2 cellular contexts compared by ENCODE assay signal in the genomic region with DNA sequence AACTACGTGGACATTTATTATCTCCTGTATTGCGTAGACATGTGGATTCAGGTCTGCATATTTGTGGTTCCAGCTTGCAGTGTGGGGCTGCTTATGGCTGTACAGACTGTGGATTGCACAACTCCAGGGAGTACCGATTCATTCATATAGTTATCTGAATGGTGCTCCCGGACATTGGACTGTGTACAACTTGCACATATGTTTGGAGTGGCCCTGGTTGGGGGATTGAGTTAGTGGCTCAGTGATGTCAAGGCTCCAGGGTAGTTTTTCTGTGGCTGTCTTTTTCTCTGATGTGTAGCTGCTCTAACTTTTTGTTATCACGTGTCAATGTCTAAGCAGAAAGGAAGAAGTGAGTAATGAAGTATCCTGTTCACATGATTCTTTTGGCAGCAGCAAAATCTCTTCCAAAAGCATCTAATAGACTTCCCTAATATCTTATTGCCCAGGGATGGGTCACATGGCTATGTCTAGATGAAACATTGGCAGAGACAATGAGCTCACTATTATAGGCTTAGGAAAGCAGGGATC.
TF ChIP-seq lines count a peak whose summit lies in the region.

No MANE protein-coding gene starts in this region.

TF ChIP-seq in K562, 482 proteins besides CTCF, POLR2A, EP300 and RAD21:
- TF ChIP-seq CEBPG (CRISPR knock-in tag; IDR thresholded peaks at IDR 0.05) (no peak), CEBPG (tag; conservative IDR thresholded peaks at IDR 0.05 in 1 of 2, IDR thresholded peaks at IDR 0.05 in 1 of 2) (peak in 1 of 2 experiments; percentile 44; a peak in 2 of 4 replicates), ELF1 (tag; IDR thresholded peaks at IDR 0.05) (no peak), CBX3 (IDR thresholded peaks at IDR 0.05; ENCODE audit: borderline replicate concordance in 1 of 2, low read length in 2 of 2) (no peak), CEBPB (tag; IDR thresholded peaks at IDR 0.05) (peak; percentile 36; the same call in 1 of the 2 replicates), ZNF696 (CRISPR knock-in tag; conservative IDR thresholded peaks at IDR 0.05) (no peak)

TF ChIP-seq in HepG2, 621 proteins besides CTCF, POLR2A, EP300 and RAD21 (continues in another document):
- no peak for TF ChIP-seq ZEB1 (IDR thresholded peaks at IDR 0.05; ENCODE audit: insufficient replicate concordance, low read depth)
- TF ChIP-seq SMC3 (IDR thresholded peaks at IDR 0.05; ENCODE audit: low read length), result peak; percentile 58; the same call in 1 of the 2 replicates
- TF ChIP-seq GZF1 (CRISPR knock-in tag; IDR thresholded peaks at IDR 0.05), result peak; percentile 31; the same call in 1 of the 2 replicates
- TF ChIP-seq HMG20A (CRISPR knock-in tag; IDR thresholded peaks at IDR 0.05; ENCODE audit: borderline replicate concordance), result peak; percentile 65; the same call in 1 of the 2 replicates
- no peak; the same call in 1 of the 2 replicates for TF ChIP-seq POGK (CRISPR knock-in tag; conservative IDR thresholded peaks at IDR 0.05)
- 0 out of 2 replicates have a peak, but pooled peaks have one; percentile 10 for TF ChIP-seq ARID2 (CRISPR knock-in tag; IDR thresholded peaks at IDR 0.05; ENCODE audit: borderline replicate concordance)
- peak; percentile 95 for TF ChIP-seq ZNF644 (CRISPR knock-in tag; IDR thresholded peaks at IDR 0.05; ENCODE audit: low read depth)
- TF ChIP-seq AKAP8 (CRISPR knock-in tag; IDR thresholded peaks at IDR 0.05), result no peak
- peak; percentile 78; the same call in 1 of the 2 replicates for TF ChIP-seq RCOR2 (CRISPR knock-in tag; IDR thresholded peaks at IDR 0.05)
- TF ChIP-seq ZFP62 (CRISPR knock-in tag; IDR thresholded peaks at IDR 0.05), result no peak
- TF ChIP-seq RXRB (CRISPR knock-in tag; IDR thresholded peaks at IDR 0.05; ENCODE audit: borderline replicate concordance), result peak; percentile 68; the same call in 1 of the 2 replicates
- TF ChIP-seq MIER2 (CRISPR knock-in tag; IDR thresholded peaks at IDR 0.05), result 0 out of 2 replicates have a peak, but pooled peaks have one; percentile 39
- TF ChIP-seq ZNF609 (CRISPR knock-in tag; IDR thresholded peaks at IDR 0.05; ENCODE audit: borderline replicate concordance), result peak; percentile 43; the same call in 1 of the 2 replicates
- no peak for TF ChIP-seq ZNF337 (CRISPR knock-in tag; IDR thresholded peaks at IDR 0.05; ENCODE audit: borderline replicate concordance, low read depth)
- TF ChIP-seq HNF1A (IDR thresholded peaks at IDR 0.05; ENCODE audit: low read depth), result no peak
- peak; percentile 60; the same call in 1 of the 2 replicates for TF ChIP-seq HNF1A (CRISPR knock-in tag; IDR thresholded peaks at IDR 0.05; ENCODE audit: borderline replicate concordance)
- TF ChIP-seq, protein P1, sequence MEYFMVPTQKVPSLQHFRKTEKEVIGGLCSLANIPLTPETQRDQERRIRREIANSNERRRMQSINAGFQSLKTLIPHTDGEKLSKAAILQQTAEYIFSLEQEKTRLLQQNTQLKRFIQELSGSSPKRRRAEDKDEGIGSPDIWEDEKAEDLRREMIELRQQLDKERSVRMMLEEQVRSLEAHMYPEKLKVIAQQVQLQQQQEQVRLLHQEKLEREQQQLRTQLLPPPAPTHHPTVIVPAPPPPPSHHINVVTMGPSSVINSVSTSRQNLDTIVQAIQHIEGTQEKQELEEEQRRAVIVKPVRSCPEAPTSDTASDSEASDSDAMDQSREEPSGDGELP (IDR thresholded peaks at IDR 0.05; ENCODE audit: borderline replicate concordance, low read depth), result peak; percentile 90
- TF ChIP-seq, protein P2, sequence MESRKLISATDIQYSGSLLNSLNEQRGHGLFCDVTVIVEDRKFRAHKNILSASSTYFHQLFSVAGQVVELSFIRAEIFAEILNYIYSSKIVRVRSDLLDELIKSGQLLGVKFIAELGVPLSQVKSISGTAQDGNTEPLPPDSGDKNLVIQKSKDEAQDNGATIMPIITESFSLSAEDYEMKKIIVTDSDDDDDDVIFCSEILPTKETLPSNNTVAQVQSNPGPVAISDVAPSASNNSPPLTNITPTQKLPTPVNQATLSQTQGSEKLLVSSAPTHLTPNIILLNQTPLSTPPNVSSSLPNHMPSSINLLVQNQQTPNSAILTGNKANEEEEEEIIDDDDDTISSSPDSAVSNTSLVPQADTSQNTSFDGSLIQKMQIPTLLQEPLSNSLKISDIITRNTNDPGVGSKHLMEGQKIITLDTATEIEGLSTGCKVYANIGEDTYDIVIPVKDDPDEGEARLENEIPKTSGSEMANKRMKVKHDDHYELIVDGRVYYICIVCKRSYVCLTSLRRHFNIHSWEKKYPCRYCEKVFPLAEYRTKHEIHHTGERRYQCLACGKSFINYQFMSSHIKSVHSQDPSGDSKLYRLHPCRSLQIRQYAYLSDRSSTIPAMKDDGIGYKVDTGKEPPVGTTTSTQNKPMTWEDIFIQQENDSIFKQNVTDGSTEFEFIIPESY (CRISPR knock-in tag; IDR thresholded peaks at IDR 0.05), result peak; percentile 26; the same call in 1 of the 2 replicates
- TF ChIP-seq ZNF224 (CRISPR knock-in tag; IDR thresholded peaks at IDR 0.05), result peak; percentile 56; the same call in 1 of the 2 replicates
- TF ChIP-seq, protein P3, sequence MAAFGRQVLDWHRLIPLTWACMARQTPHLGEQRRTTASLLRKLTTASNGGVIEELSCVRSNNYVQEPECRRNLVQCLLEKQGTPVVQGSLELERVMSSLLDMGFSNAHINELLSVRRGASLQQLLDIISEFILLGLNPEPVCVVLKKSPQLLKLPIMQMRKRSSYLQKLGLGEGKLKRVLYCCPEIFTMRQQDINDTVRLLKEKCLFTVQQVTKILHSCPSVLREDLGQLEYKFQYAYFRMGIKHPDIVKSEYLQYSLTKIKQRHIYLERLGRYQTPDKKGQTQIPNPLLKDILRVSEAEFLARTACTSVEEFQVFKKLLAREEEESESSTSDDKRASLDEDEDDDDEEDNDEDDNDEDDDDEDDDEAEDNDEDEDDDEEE (CRISPR knock-in tag; IDR thresholded peaks at IDR 0.05), result peak; percentile 73; the same call in 1 of the 2 replicates
- TF ChIP-seq NR3C1 (CRISPR knock-in tag; IDR thresholded peaks at IDR 0.05), result no peak
- TF ChIP-seq NCOR1 (IDR thresholded peaks at IDR 0.05; ENCODE audit: borderline replicate concordance, low read length), result peak; percentile 86; the same call in 1 of the 2 replicates
- peak; percentile 99 for TF ChIP-seq ZBTB39 (CRISPR knock-in tag; IDR thresholded peaks at IDR 0.05)
- TF ChIP-seq GATAD1 (CRISPR knock-in tag; IDR thresholded peaks at IDR 0.05), result 0 out of 2 replicates have a peak, but pooled peaks have one; percentile 35
- peak; percentile 50 for TF ChIP-seq CBX1 (IDR thresholded peaks at IDR 0.05; ENCODE audit: low read depth)
- no peak for TF ChIP-seq MAFG (CRISPR knock-in tag; IDR thresholded peaks at IDR 0.05)
- no peak for TF ChIP-seq HMGA1 (CRISPR knock-in tag; conservative IDR thresholded peaks at IDR 0.05)
- TF ChIP-seq MED1 (CRISPR knock-in tag; IDR thresholded peaks at IDR 0.05), result peak; percentile 84
- TF ChIP-seq ZBTB20 (CRISPR knock-in tag; IDR thresholded peaks at IDR 0.05; ENCODE audit: borderline replicate concordance, low read depth), result peak; percentile 97; the same call in 1 of the 2 replicates
- no peak for TF ChIP-seq GTF3A (CRISPR knock-in tag; conservative IDR thresholded peaks at IDR 0.05)
